ENCODE assay signal across 15 cellular contexts in the genomic region with DNA sequence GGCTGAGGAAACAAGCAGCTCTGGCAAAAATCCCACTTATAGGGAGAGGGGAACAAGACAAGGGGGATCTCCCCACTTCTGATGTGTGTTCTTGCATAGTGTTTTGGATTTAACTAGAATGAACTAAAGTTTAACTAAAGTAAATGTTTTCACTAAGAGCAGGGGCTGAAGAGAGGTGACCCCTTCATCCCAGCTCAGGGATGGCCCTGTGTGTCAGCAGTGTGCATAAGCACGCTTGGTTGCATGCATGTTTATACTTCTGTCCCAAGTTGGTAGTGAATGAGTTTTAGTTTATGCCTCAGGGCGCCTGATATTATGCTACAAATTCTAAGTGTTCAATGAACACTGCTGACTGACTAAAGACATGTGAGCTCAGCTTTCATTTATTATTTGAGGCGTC.
"Had no signal": no experiment of that assay in that cellular context is flagged by ENCODE, and none has a peak within 500 bp of the region (broad histone marks: within the 10 kb centered on the region; RNA-seq: fewer than 3 reads in every experiment).

No MANE protein-coding gene starts in this region.

- H3K4me3 Mint-ChIP-seq: activated CD4-positive, alpha-beta memory T cell treated with anti-CD3 and anti-CD28 coated beads for 36 hours; activated T-cell treated with anti-CD3 and anti-CD28 coated beads, Interleukin-2, amount 50 U/mL, for 4 hours; T-helper 2 cell treated with Interferon-gamma antibody and Interleukin-4, amounts not matched to agents 5 μg/mL and 100 μg/mL, for 36 hours had no signal

- H3K4me1 ChIP-seq: ascending aorta, vagina had no signal

- H3K36me3 ChIP-seq: ascending aorta, gastroesophageal sphincter, left lung, right atrium auricular region, stomach, thoracic aorta, vagina had no signal

- H3K27me3 ChIP-seq: ascending aorta, gastroesophageal sphincter, left lung, right atrium auricular region, stomach, vagina had no signal

- H3K27ac Mint-ChIP-seq: activated CD4-positive, alpha-beta memory T cell treated with anti-CD3 and anti-CD28 coated beads for 36 hours; T-helper 2 cell treated with Interferon-gamma antibody and Interleukin-4, amounts not matched to agents 5 μg/mL and 100 μg/mL, for 36 hours had no signal

- H3K27me3 Mint-ChIP-seq: activated CD4-positive, alpha-beta memory T cell treated with anti-CD3 and anti-CD28 coated beads for 36 hours had no signal

- H3K9ac ChIP-seq: parathyroid adenoma had no signal

- DNase-seq: activated CD4-positive, alpha-beta memory T cell treated with anti-CD3 and anti-CD28 coated beads for 36 hours; activated CD4-positive, alpha-beta T cell treated with anti-CD3 and anti-CD28 coated beads for 1 hour; activated T-cell treated with anti-CD3 and anti-CD28 coated beads, Interleukin-2, amount 50 U/mL, for 4 hours; hippocampal formation; left lung; small intestine; stomach; SW 1271 had no signal

- H3K9me3 Mint-ChIP-seq: activated CD4-positive, alpha-beta memory T cell treated with anti-CD3 and anti-CD28 coated beads for 36 hours; activated T-cell treated with anti-CD3 and anti-CD28 coated beads, Interleukin-2, amount 50 U/mL, for 4 hours; T-helper 2 cell treated with Interferon-gamma antibody and Interleukin-4, amounts not matched to agents 5 μg/mL and 100 μg/mL, for 36 hours had no signal

- H3K27ac ChIP-seq: ascending aorta, gastroesophageal sphincter, left lung, parathyroid adenoma, right atrium auricular region, stomach, thoracic aorta, vagina had no signal

- H2AFZ ChIP-seq: parathyroid adenoma had no signal

- H3K36me3 Mint-ChIP-seq: activated CD4-positive, alpha-beta memory T cell treated with anti-CD3 and anti-CD28 coated beads for 36 hours had no signal

- FAIRE-seq: small intestine had no signal

- H3K79me2 ChIP-seq: parathyroid adenoma had no signal

- H3K9me3 ChIP-seq: ascending aorta, gastroesophageal sphincter, left lung, right atrium auricular region, stomach, thoracic aorta, vagina had no signal

- H3K4me3 ChIP-seq: ascending aorta, gastroesophageal sphincter, left lung, right atrium auricular region, stomach, thoracic aorta, vagina had no signal
